In the genomic region with DNA sequence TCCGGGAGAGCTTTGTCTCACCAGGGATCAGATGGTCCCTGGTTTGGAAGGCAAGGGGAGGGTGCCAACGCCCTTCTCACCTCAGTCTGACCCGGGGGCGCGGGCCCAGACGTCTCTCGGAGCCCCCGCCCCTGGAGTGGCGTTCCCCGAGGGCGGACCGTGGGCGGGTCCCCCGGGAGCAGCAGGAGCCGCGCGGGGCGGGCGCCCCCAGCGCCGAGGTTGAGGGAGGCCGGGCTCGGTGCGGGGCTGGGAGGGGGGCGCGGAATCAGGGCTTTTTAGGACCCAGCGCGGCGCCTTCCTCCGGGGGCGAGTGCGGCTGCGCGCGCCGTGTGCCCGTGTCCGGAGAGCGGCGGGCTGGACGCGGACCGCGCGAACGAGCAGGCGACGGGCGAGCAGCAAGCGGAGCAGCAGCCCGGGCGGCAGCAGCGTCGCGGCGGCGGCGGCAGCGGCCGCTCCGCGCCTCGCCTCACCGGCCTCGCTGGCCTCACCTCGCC, we compare ENCODE assay signal across 8 cellular contexts. TPM values are rescaled to one million over a fixed set of nuclear protein-coding genes. Genes with fewer than 3 reads are reported as not detected.
DNase-seq lines count a peak whose midpoint lies in the region; ATAC-seq and TF ChIP-seq lines count a peak whose summit lies in the region.

A gene (plus strand): TSS at position 364 of the 494 bp plus-strand sequence. CDS start 1,222 bp downstream, outside the sequence.

- no peak for TF ChIP-seq RAD21 in Ishikawa (IDR thresholded peaks at IDR 0.05; ENCODE audit: low read depth)

- TF ChIP-seq POLR2A in lower leg skin (IDR thresholded peaks at IDR 0.05), result no peak

- TF ChIP-seq CTCF in WERI-Rb-1 (IDR thresholded peaks at IDR 0.05; ENCODE audit: low read depth, low read length) (peak; percentile 33; the same call in 1 of the 2 replicates), lower leg skin (IDR thresholded peaks at IDR 0.05) (no peak)

- H3K9me3 ChIP-seq in WERI-Rb-1 (ENCODE audit: severe bottlenecking), result no peaks in the 10 kb centered on the region

- intact Hi-C loops in Right ventricle myocardium inferior (cut with DNase I), result loop anchor here (10.0 kb wide), 1 partner anchor 110 kb away; no protein-coding TSS in a partner anchor
- intact Hi-C loops in posterior cingulate gyrus (cut with DNase I), result no loop called here
- intact Hi-C loops in lower leg skin (cut with DNase I; ENCODE audit: low total_unique reads), result no loop called here

- H3K27ac ChIP-seq in WERI-Rb-1, result peak within 1 kb of the TSS; percentile 91

- no peaks in the 10 kb centered on the region for H3K27me3 ChIP-seq in WERI-Rb-1 (ENCODE audit: insufficient read depth, low read depth, severe bottlenecking)

- 0 to 6% methylated on average over 3 to 48 of the region's 66 CpGs for WGBS in lower leg skin, 2 donors

- DNase-seq in DMS153 (lab: John Stamatoyannopoulos, UW) (peak; percentile 49), WERI-Rb-1 (peak; percentile 91), Right ventricle myocardium inferior (ENCODE audit: missing footprints) (peak; percentile 37), posterior cingulate gyrus (peak in 9 of 10 donors; percentile 39 to 96 (median 63)), lower leg skin (ENCODE audit: low spot score in 2 of 2) (no peak)
- no peak for DNase-seq in activated CD8-positive, alpha-beta memory T cell treated with anti-CD3 and anti-CD28 coated beads for 24 hours

- TF ChIP-seq EP300 in Ishikawa (IDR thresholded peaks at IDR 0.05; ENCODE audit: borderline replicate concordance), result no peak

- H3K36me3 ChIP-seq in WERI-Rb-1, result peaks cover 30% of the 10 kb centered on the region

- H3K4me3 ChIP-seq in WERI-Rb-1 (ENCODE audit: low read depth, low read length), result peak within 1 kb of the TSS; percentile 80
- no peak within 1 kb of the TSS for H3K4me3 ChIP-seq in lower leg skin (ENCODE audit: low read depth, poor library complexity, severe bottlenecking)

- ATAC-seq in Right ventricle myocardium inferior (peak; percentile 27), GM21367 (IDR thresholded peaks at IDR 0.05; ENCODE audit: unreplicated experiment) (no peak)

TF ChIP-seq in Ishikawa, 13 proteins besides CTCF, POLR2A, EP300 and RAD21:
- TF ChIP-seq TEAD4 (IDR thresholded peaks at IDR 0.05), result no peak
- TF ChIP-seq TCF12 (IDR thresholded peaks at IDR 0.05; ENCODE audit: low read depth), result no peak
- TF ChIP-seq, protein P1, sequence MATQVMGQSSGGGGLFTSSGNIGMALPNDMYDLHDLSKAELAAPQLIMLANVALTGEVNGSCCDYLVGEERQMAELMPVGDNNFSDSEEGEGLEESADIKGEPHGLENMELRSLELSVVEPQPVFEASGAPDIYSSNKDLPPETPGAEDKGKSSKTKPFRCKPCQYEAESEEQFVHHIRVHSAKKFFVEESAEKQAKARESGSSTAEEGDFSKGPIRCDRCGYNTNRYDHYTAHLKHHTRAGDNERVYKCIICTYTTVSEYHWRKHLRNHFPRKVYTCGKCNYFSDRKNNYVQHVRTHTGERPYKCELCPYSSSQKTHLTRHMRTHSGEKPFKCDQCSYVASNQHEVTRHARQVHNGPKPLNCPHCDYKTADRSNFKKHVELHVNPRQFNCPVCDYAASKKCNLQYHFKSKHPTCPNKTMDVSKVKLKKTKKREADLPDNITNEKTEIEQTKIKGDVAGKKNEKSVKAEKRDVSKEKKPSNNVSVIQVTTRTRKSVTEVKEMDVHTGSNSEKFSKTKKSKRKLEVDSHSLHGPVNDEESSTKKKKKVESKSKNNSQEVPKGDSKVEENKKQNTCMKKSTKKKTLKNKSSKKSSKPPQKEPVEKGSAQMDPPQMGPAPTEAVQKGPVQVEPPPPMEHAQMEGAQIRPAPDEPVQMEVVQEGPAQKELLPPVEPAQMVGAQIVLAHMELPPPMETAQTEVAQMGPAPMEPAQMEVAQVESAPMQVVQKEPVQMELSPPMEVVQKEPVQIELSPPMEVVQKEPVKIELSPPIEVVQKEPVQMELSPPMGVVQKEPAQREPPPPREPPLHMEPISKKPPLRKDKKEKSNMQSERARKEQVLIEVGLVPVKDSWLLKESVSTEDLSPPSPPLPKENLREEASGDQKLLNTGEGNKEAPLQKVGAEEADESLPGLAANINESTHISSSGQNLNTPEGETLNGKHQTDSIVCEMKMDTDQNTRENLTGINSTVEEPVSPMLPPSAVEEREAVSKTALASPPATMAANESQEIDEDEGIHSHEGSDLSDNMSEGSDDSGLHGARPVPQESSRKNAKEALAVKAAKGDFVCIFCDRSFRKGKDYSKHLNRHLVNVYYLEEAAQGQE (IDR thresholded peaks at IDR 0.05; ENCODE audit: low read depth), result no peak
- no peak for TF ChIP-seq FOXM1 (IDR thresholded peaks at IDR 0.05; ENCODE audit: borderline replicate concordance, low read depth)
- no peak for TF ChIP-seq CEBPB (IDR thresholded peaks at IDR 0.05)
- 0 out of 2 replicates have a peak, but pooled peaks have one; percentile 26 for TF ChIP-seq EGR1 (IDR thresholded peaks at IDR 0.05)
- TF ChIP-seq CREB1 (IDR thresholded peaks at IDR 0.05; ENCODE audit: low read depth), result no peak
- TF ChIP-seq, protein P2, sequence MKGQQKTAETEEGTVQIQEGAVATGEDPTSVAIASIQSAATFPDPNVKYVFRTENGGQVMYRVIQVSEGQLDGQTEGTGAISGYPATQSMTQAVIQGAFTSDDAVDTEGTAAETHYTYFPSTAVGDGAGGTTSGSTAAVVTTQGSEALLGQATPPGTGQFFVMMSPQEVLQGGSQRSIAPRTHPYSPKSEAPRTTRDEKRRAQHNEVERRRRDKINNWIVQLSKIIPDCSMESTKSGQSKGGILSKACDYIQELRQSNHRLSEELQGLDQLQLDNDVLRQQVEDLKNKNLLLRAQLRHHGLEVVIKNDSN (IDR thresholded peaks at IDR 0.05), result no peak
- peak; percentile 66 for TF ChIP-seq ZBTB7A (IDR thresholded peaks at IDR 0.05; ENCODE audit: low read depth)
- no peak for TF ChIP-seq YY1 (IDR thresholded peaks at IDR 0.05; ENCODE audit: low read depth)
- no peak for TF ChIP-seq NFIC (IDR thresholded peaks at IDR 0.05)
- no peak for TF ChIP-seq TAF1 (IDR thresholded peaks at IDR 0.05; ENCODE audit: low read depth)
- TF ChIP-seq, protein P3, sequence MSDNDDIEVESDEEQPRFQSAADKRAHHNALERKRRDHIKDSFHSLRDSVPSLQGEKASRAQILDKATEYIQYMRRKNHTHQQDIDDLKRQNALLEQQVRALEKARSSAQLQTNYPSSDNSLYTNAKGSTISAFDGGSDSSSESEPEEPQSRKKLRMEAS (IDR thresholded peaks at IDR 0.05), result 0 out of 2 replicates have a peak, but pooled peaks have one; percentile 15

RNA-seq across cellular contexts. Expression of the gene that starts here (rescaled TPM):
- total RNA-seq in Right ventricle myocardium inferior (not detected), lower leg skin (under 1 TPM in 1 of 4 donors, not detected in 3; 0.06 TPM)

Comparison
In these comparisons a context has a peak if more than half of its experiments do, and no peak if none do; other contexts are left out.
1. Peak in DNase-seq and ATAC-seq in Right ventricle myocardium inferior; RNA of the gene not detected or under 1 TPM.
2. DNase-seq: peak in DMS153 (single experiment), WERI-Rb-1 (single experiment) and posterior cingulate gyrus (9 of 10); none in lower leg skin (0 of 2) and activated CD8-positive, alpha-beta memory T cell treated with anti-CD3 and anti-CD28 coated beads for 24 hours (single experiment).